9 cellular contexts compared by ENCODE assay signal in genomic region chr11:64858467-64859401, GRCh38. TPM values are rescaled to one million over a fixed set of nuclear protein-coding genes. Genes with fewer than 3 reads are reported as not detected.
A peak's percentile ranks its signal among the peaks of the same experiment; 100 is the strongest.
DNase-seq lines count a peak whose midpoint lies in the region; ATAC-seq and TF ChIP-seq lines count a peak whose summit lies in the region.
"Had no signal": no experiment of that assay in that cellular context is flagged by ENCODE, and none has a peak within 500 bp of the region (broad histone marks: within the 10 kb centered on the region; RNA-seq: fewer than 3 reads in every experiment).

No MANE protein-coding gene starts in this region.

- peaks cover 80 to 94% (median 90%) of the 10 kb centered on the region in 3 donors for H3K4me1 Mint-ChIP-seq in CD8-positive, alpha-beta memory T cell
- H3K4me1 Mint-ChIP-seq in activated T-cell treated with anti-CD3 and anti-CD28 coated beads, Interleukin-2, amount 50 U/mL, for 72 hours (ENCODE audit: low read depth): peaks cover 95% of the 10 kb centered on the region
- peaks cover 65% of the 10 kb centered on the region for H3K4me1 Mint-ChIP-seq in memory B cell

- POLR2A ChIA-PET in CD8-positive, alpha-beta memory T cell (lab: Charles Lee): interaction anchor here (0.5 to 24.3 kb wide), 11 partner anchors 7 to 254 kb away, joined by 3 to 569 read pairs (median 6); partner anchors contain the start of genes EHD1, MEN1, RASGRP2 and SF1
- POLR2A ChIA-PET in A673 (lab: Charles Lee; ENCODE audit: low non-redundant PET): interaction anchor here (0.6 kb wide), 1 partner anchor 13 kb away, joined by 3 read pairs; no protein-coding TSS in a partner anchor

- H3K27ac Mint-ChIP-seq in CD8-positive, alpha-beta memory T cell: peak overlapping the region; percentile 96 to 99 (median 98)
- H3K27ac Mint-ChIP-seq in activated T-cell treated with anti-CD3 and anti-CD28 coated beads, Interleukin-2, amount 50 U/mL, for 72 hours: peak overlapping the region; percentile 98
- peak overlapping the region; percentile 95 for H3K27ac Mint-ChIP-seq in memory B cell

- DNase-seq in CD8-positive, alpha-beta memory T cell: peak; percentile 65 to 80 (median 68)
- DNase-seq in activated T-cell treated with anti-CD3 and anti-CD28 coated beads, Interleukin-2, amount 50 U/mL, for 72 hours: peak; percentile 74 to 78
- no peak for DNase-seq in memory B cell (ENCODE audit: low spot score in 2 of 2)
- no peak for DNase-seq in A673 (ENCODE audit: low spot score)
- DNase-seq in MV-4-11 (lab: John Stamatoyannopoulos, UW): no peak
- no peak for DNase-seq in islet precursor cell
- no peak for DNase-seq in retina

- no peaks in the 10 kb centered on the region for H3K9me3 Mint-ChIP-seq in CD8-positive, alpha-beta memory T cell
- H3K9me3 Mint-ChIP-seq in activated T-cell treated with anti-CD3 and anti-CD28 coated beads, Interleukin-2, amount 50 U/mL, for 72 hours: no peaks in the 10 kb centered on the region
- H3K9me3 Mint-ChIP-seq in memory B cell: no peaks in the 10 kb centered on the region

- H3K4me1 ChIP-seq in CD8-positive, alpha-beta memory T cell (ENCODE audit: insufficient read depth, low read length): peaks cover 100% of the 10 kb centered on the region
- peaks cover 22% of the 10 kb centered on the region for H3K4me1 ChIP-seq in A673 (ENCODE audit: insufficient read depth, low read length, poor library complexity, severe bottlenecking)
- H3K4me1 ChIP-seq: parathyroid adenoma had no signal

- H3K4me3 Mint-ChIP-seq in CD8-positive, alpha-beta memory T cell: peak overlapping the region; percentile 79 to 92 (median 87)
- H3K4me3 Mint-ChIP-seq in activated T-cell treated with anti-CD3 and anti-CD28 coated beads, Interleukin-2, amount 50 U/mL, for 72 hours: peak overlapping the region; percentile 83 to 93
- peak overlapping the region; percentile 78 for H3K4me3 Mint-ChIP-seq in memory B cell

- no peaks in the 10 kb centered on the region for H3K27me3 ChIP-seq in CD8-positive, alpha-beta memory T cell (ENCODE audit: insufficient read depth, low read length, poor library complexity, severe bottlenecking)
- no peaks in the 10 kb centered on the region for H3K27me3 ChIP-seq in A673 (replicated peaks; ENCODE audit: insufficient read depth, low read depth, low read length, poor library complexity)

- peak overlapping the region; percentile 68 for H3K27ac ChIP-seq in CD8-positive, alpha-beta memory T cell (ENCODE audit: low read depth, low read length)
- no peak overlapping the region for H3K27ac ChIP-seq in A673 (ENCODE audit: low read depth, low read length, poor library complexity, severe bottlenecking)
- H3K27ac ChIP-seq: parathyroid adenoma had no signal

- H3K4me3 ChIP-seq in CD8-positive, alpha-beta memory T cell (ENCODE audit: low read length): peak overlapping the region; percentile 47
- no peak overlapping the region for H3K4me3 ChIP-seq in A673 (ENCODE audit: low read depth, low read length, poor library complexity, severe bottlenecking)

- CTCF ChIA-PET in CD8-positive, alpha-beta memory T cell (lab: Charles Lee): interaction anchor here (1.6 to 32.1 kb wide), 4 partner anchors 9 to 114 kb away, joined by 8 to 1256 read pairs (median 186); partner anchors contain the start of genes CDC42BPG, EHD1 and RASGRP2
- CTCF ChIA-PET in A673 (lab: Charles Lee): interaction anchor here (0.9 kb wide), 1 partner anchor 29 kb away, joined by 3 read pairs; no protein-coding TSS in a partner anchor

- peaks cover 0 to 1% of the 10 kb centered on the region in 2 donors for H3K27me3 Mint-ChIP-seq in CD8-positive, alpha-beta memory T cell
- H3K27me3 Mint-ChIP-seq in activated T-cell treated with anti-CD3 and anti-CD28 coated beads, Interleukin-2, amount 50 U/mL, for 72 hours (ENCODE audit: low read depth): no peaks in the 10 kb centered on the region
- no peaks in the 10 kb centered on the region for H3K27me3 Mint-ChIP-seq in memory B cell

- TF ChIP-seq CTCF in A673 (conservative IDR thresholded peaks at IDR 0.05; ENCODE audit: low read depth, low read length): no peak

- intact Hi-C loops in A673 (cut with micrococcal nuclease; ENCODE audit: unreplicated experiment): no loop called here

- no TSS peak for BruUV-seq in A673 (replicated peaks; lab: Mats Ljungman, UMichigan)

- peaks cover 15% of the 10 kb centered on the region for H3K36me3 ChIP-seq in CD8-positive, alpha-beta memory T cell (ENCODE audit: insufficient read depth, low read length)
- H3K36me3 ChIP-seq in A673 (ENCODE audit: insufficient read depth, low read length, poor library complexity, severe bottlenecking): no peaks in the 10 kb centered on the region

- ATAC-seq in HG03342 (IDR thresholded peaks at IDR 0.05; ENCODE audit: unreplicated experiment) (peak; percentile 21), memory B cell (ENCODE audit: low read depth) (peak; percentile 48)
- ATAC-seq in activated T-cell treated with anti-CD3 and anti-CD28 coated beads, Interleukin-2, amount 50 U/mL, for 72 hours (replicated peaks in 1 of 2): peak; percentile 48 to 52

- no peaks in the 10 kb centered on the region for H3K9me3 ChIP-seq in CD8-positive, alpha-beta memory T cell (ENCODE audit: low read length)
- H3K9me3 ChIP-seq in A673 (ENCODE audit: low read depth, low read length, poor library complexity, severe bottlenecking): no peaks in the 10 kb centered on the region

- H3K36me3 Mint-ChIP-seq in CD8-positive, alpha-beta memory T cell: peaks cover 3 to 65% (median 15%) of the 10 kb centered on the region in 3 donors
- peaks cover 12 to 30% of the 10 kb centered on the region in 2 donors for H3K36me3 Mint-ChIP-seq in activated T-cell treated with anti-CD3 and anti-CD28 coated beads, Interleukin-2, amount 50 U/mL, for 72 hours (ENCODE audit: insufficient read depth in 2 of 2)
- peaks cover 11% of the 10 kb centered on the region for H3K36me3 Mint-ChIP-seq in memory B cell

RNA-seq across cellular contexts. Expression of gene CDC42BPG, which starts 14.3 kb away (rescaled TPM):
- total RNA-seq in CD8-positive, alpha-beta memory T cell: 1 to 10 TPM in 1 of 2 experiments, under 1 TPM in 1; 0.66 to 2.3 TPM
- 0.52 TPM for polyA plus RNA-seq in CD8-positive, alpha-beta memory T cell
- total RNA-seq in activated T-cell treated with anti-CD3 and anti-CD28 coated beads, Interleukin-2, amount 50 U/mL, for 72 hours: 1 to 10 TPM; 1.1 to 1.5 TPM
- total RNA-seq in A673 (2021): 4.6 and 6.6 TPM in 2 replicates

RNA-seq across cellular contexts. Expression of gene EHD1, which starts 19.7 kb away (rescaled TPM):
- total RNA-seq in CD8-positive, alpha-beta memory T cell: 100 to 1,000 TPM; 102 to 110 TPM
- 258 TPM for polyA plus RNA-seq in CD8-positive, alpha-beta memory T cell
- 100 to 1,000 TPM; 136 to 159 TPM for total RNA-seq in activated T-cell treated with anti-CD3 and anti-CD28 coated beads, Interleukin-2, amount 50 U/mL, for 72 hours
- total RNA-seq in A673 (2021): 53.3 and 63.1 TPM in 2 replicates

RNA-seq across cellular contexts. Expression of gene MEN1, which starts 48.4 kb away (rescaled TPM):
- total RNA-seq in CD8-positive, alpha-beta memory T cell: 10 to 100 TPM; 45.8 to 47.7 TPM
- polyA plus RNA-seq in CD8-positive, alpha-beta memory T cell: 45.0 TPM
- 10 to 100 TPM; 33.8 to 36.3 TPM for total RNA-seq in activated T-cell treated with anti-CD3 and anti-CD28 coated beads, Interleukin-2, amount 50 U/mL, for 72 hours
- 45.7 and 49.2 TPM in 2 replicates for total RNA-seq in A673 (2021)

RNA-seq across cellular contexts. Expression of gene MAP4K2, which starts 55.7 kb away (rescaled TPM):
- total RNA-seq in CD8-positive, alpha-beta memory T cell: 10 to 100 TPM; 54.8 to 55.3 TPM
- polyA plus RNA-seq in CD8-positive, alpha-beta memory T cell: 39.0 TPM
- total RNA-seq in activated T-cell treated with anti-CD3 and anti-CD28 coated beads, Interleukin-2, amount 50 U/mL, for 72 hours: 10 to 100 TPM; 74.7 to 84.5 TPM
- 46.5 and 50.5 TPM in 2 replicates for total RNA-seq in A673 (2021)

RNA-seq across cellular contexts. Expression of gene ATG2A, which starts 58.3 kb away (rescaled TPM):
- 10 to 100 TPM; 25.7 to 27.0 TPM for total RNA-seq in CD8-positive, alpha-beta memory T cell
- polyA plus RNA-seq in CD8-positive, alpha-beta memory T cell: 7.6 TPM
- 10 to 100 TPM; 20.9 to 27.0 TPM for total RNA-seq in activated T-cell treated with anti-CD3 and anti-CD28 coated beads, Interleukin-2, amount 50 U/mL, for 72 hours
- 28.6 and 29.6 TPM in 2 replicates for total RNA-seq in A673 (2021)

Comparison
In these comparisons a context has a peak if more than half of its experiments do, and no peak if none do; other contexts are left out.
1. DNase-seq: peak in CD8-positive, alpha-beta memory T cell (5 of 5) and activated T-cell treated with anti-CD3 and anti-CD28 coated beads, Interleukin-2, amount 50 U/mL, for 72 hours (2 of 2); none in memory B cell (0 of 2), A673 (single experiment), MV-4-11 (single experiment), islet precursor cell (single experiment) and retina (single experiment).
2. Peak in every context shown above with its lines, with median percentiles within 50 percentile points of each other: H3K27ac Mint-ChIP-seq, H3K4me3 Mint-ChIP-seq and ATAC-seq.